Comparison of ENCODE assay signal across 12 cellular contexts in genomic region chr1:222750651-222751050, GRCh38.
A peak's percentile ranks its signal among the peaks of the same experiment; 100 is the strongest.
DNase-seq lines count a peak whose midpoint lies in the region; ATAC-seq and TF ChIP-seq lines count a peak whose summit lies in the region.
"Had no signal": no experiment of that assay in that cellular context is flagged by ENCODE, and none has a peak within 500 bp of the region (broad histone marks: within the 10 kb centered on the region; RNA-seq: fewer than 3 reads in every experiment).

No MANE protein-coding gene starts in this region.

- no peak overlapping the region for H3K4me3 Mint-ChIP-seq in memory B cell
- H3K4me3 Mint-ChIP-seq: activated CD8-positive, alpha-beta T cell treated with anti-CD3 and anti-CD28 coated beads, Interleukin-2, amount 10 ng/mL, durations not matched to agents 7 days and 5 days had no signal

- H3K9me3 Mint-ChIP-seq in memory B cell = no peaks in the 10 kb centered on the region

- no peaks in the 10 kb centered on the region for H3K27me3 Mint-ChIP-seq in memory B cell

- H3K36me3 Mint-ChIP-seq in memory B cell = peaks cover 21% of the 10 kb centered on the region

- peaks cover 37% of the 10 kb centered on the region for H3K4me1 Mint-ChIP-seq in memory B cell

- DNase-seq in memory B cell (ENCODE audit: low spot score in 2 of 2) (no peak), erythroblast (lab: John Stamatoyannopoulos, UW) (no peak), AG08396 (ENCODE audit: low spot score) (no peak), T1000 (lab: John Stamatoyannopoulos, UW) (no peak)
- DNase-seq: activated CD8-positive, alpha-beta T cell treated with anti-CD3 and anti-CD28 coated beads, Interleukin-2, amount 10 ng/mL, durations not matched to agents 7 days and 5 days; effector memory CD4-positive, alpha-beta T cell; head of caudate nucleus; NCI-H526 treated with DMSO at 0.1 percent for 48 hours; stimulated activated CD4-positive, alpha-beta T cell treated with anti-CD3 and anti-CD28 coated beads, Interleukin-4, amount 100 ng/mL, for 1 hour had no signal

- peak overlapping the region; percentile 88 for H3K27ac Mint-ChIP-seq in memory B cell
- H3K27ac Mint-ChIP-seq: activated CD8-positive, alpha-beta T cell treated with anti-CD3 and anti-CD28 coated beads, Interleukin-2, amount 10 ng/mL, durations not matched to agents 7 days and 5 days had no signal

- TF ChIP-seq POLR2A in erythroblast (IDR thresholded peaks at IDR 0.05; ENCODE audit: low read length) = no peak

- ATAC-seq in GM18907 (IDR thresholded peaks at IDR 0.05; ENCODE audit: unreplicated experiment) = peak; percentile 71
- ATAC-seq in GM21717 (IDR thresholded peaks at IDR 0.05; ENCODE audit: unreplicated experiment) = peak; percentile 92
- ATAC-seq in HG03196 (IDR thresholded peaks at IDR 0.05; ENCODE audit: unreplicated experiment) = peak; percentile 68
- ATAC-seq in memory B cell (ENCODE audit: low read depth) = peak; percentile 91
- ATAC-seq: activated CD8-positive, alpha-beta T cell treated with anti-CD3 and anti-CD28 coated beads, Interleukin-2, amount 10 ng/mL, durations not matched to agents 7 days and 5 days had no signal
